ENCODE assay signal across 20 cellular contexts in genomic region chr11:112928136-112928535, GRCh38. TPM values are rescaled to one million over a fixed set of nuclear protein-coding genes. Genes with fewer than 3 reads are reported as not detected.
A peak's percentile ranks its signal among the peaks of the same experiment; 100 is the strongest.
DNase-seq lines count a peak whose midpoint lies in the region; ATAC-seq and TF ChIP-seq lines count a peak whose summit lies in the region.
"Had no signal": no experiment of that assay in that cellular context is flagged by ENCODE, and none has a peak within 500 bp of the region (broad histone marks: within the 10 kb centered on the region; RNA-seq: fewer than 3 reads in every experiment).

No MANE protein-coding gene starts in this region.

- no peaks in the 10 kb centered on the region for H3K27me3 ChIP-seq in Karpas-422 (ENCODE audit: low read length)
- H3K27me3 ChIP-seq: BLaER1, SJSA1 had no signal

- no peak overlapping the region for H3K9ac ChIP-seq in Karpas-422 (ENCODE audit: low read length)
- H3K9ac ChIP-seq: BLaER1 had no signal

- no peak for TF ChIP-seq CTCF in epithelial cell of proximal tubule (conservative IDR thresholded peaks at IDR 0.05; ENCODE audit: low read depth, low read length)
- TF ChIP-seq CTCF in nephron (IDR thresholded peaks at IDR 0.05; ENCODE audit: unreplicated experiment in 3 of 3): no peak

- peaks cover 27% of the 10 kb centered on the region for H3K4me1 ChIP-seq in Karpas-422 (ENCODE audit: low read length)
- H3K4me1 ChIP-seq: BLaER1, Caco-2, SJSA1 had no signal

- no peak overlapping the region for H3K4me3 Mint-ChIP-seq in nephron
- H3K4me3 Mint-ChIP-seq: CD4-positive, alpha-beta memory T cell had no signal

- H3K4me3 ChIP-seq in Karpas-422 (ENCODE audit: low read length): no peak overlapping the region
- H3K4me3 ChIP-seq in epithelial cell of proximal tubule (ENCODE audit: low read depth, low read length): no peak overlapping the region
- H3K4me3 ChIP-seq: BLaER1, SJSA1 had no signal

- DNase-seq in Karpas-422 (peak; percentile 46), epithelial cell of proximal tubule (ENCODE audit: low read depth) (peak; percentile 89), cerebellum (ENCODE audit: low spot score) (no peak), NCI-H128 (lab: John Stamatoyannopoulos, UW; ENCODE audit: unreplicated experiment) (no peak), NCI-H446 treated with DMSO at 0.1 percent for 48 hours (lab: John Stamatoyannopoulos, UW) (no peak)
- DNase-seq: Caco-2; CD4-positive, alpha-beta memory T cell; GDM1; KBM-7; NCI-H1092 treated with DMSO at 0.1 percent for 48 hours; NCI-H146; NCI-H2029; NCI-H345; NCI-H524 treated with DMSO at 0.1 percent for 48 hours; NCI-H82 had no signal

- H3K27ac ChIP-seq in Karpas-422 (ENCODE audit: low read length): peak overlapping the region; percentile 30; the same call in 1 of the 2 replicates
- H3K27ac ChIP-seq: BLaER1, SJSA1 had no signal

- H3K36me3 Mint-ChIP-seq in nephron (ENCODE audit: low read depth): no peaks in the 10 kb centered on the region
- H3K36me3 Mint-ChIP-seq: CD4-positive, alpha-beta memory T cell had no signal

- no peak overlapping the region for H2AFZ ChIP-seq in Karpas-422 (ENCODE audit: low read length)

- ATAC-seq in HG03520 (IDR thresholded peaks at IDR 0.05; ENCODE audit: unreplicated experiment): no peak
- ATAC-seq: Panc1 had no signal

- no peaks in the 10 kb centered on the region for H3K9me2 ChIP-seq in Karpas-422 (replicated peaks; ENCODE audit: insufficient read depth, low read length)

- H3K27ac Mint-ChIP-seq in nephron: peak overlapping the region; percentile 68 to 80 (median 69)
- H3K27ac Mint-ChIP-seq: CD4-positive, alpha-beta memory T cell had no signal

- peak overlapping the region; percentile 42 for H3K4me2 ChIP-seq in Karpas-422 (ENCODE audit: low read depth, low read length, poor library complexity, severe bottlenecking)
- H3K4me2 ChIP-seq: BLaER1 had no signal

- H3K36me3 ChIP-seq in Karpas-422 (ENCODE audit: insufficient read depth, low read length): no peaks in the 10 kb centered on the region
- H3K36me3 ChIP-seq: BLaER1, SJSA1 had no signal

- no peaks in the 10 kb centered on the region for H4K20me1 ChIP-seq in Karpas-422 (ENCODE audit: insufficient read depth, low read depth, low read length)
- H4K20me1 ChIP-seq: BLaER1 had no signal

- H3K4me1 Mint-ChIP-seq in nephron: peaks cover 49% of the 10 kb centered on the region
- H3K4me1 Mint-ChIP-seq: CD4-positive, alpha-beta memory T cell had no signal

- H3K9me3 Mint-ChIP-seq in nephron: no peaks in the 10 kb centered on the region

- H3K79me2 ChIP-seq in Karpas-422 (ENCODE audit: low read length): no peaks in the 10 kb centered on the region

- no peaks in the 10 kb centered on the region for H3K27me3 Mint-ChIP-seq in nephron (ENCODE audit: low read depth)

- H3K9me3 ChIP-seq in Karpas-422 (ENCODE audit: low read length): no peaks in the 10 kb centered on the region
- H3K9me3 ChIP-seq: BLaER1, Caco-2, SJSA1 had no signal

RNA-seq across cellular contexts. Expression of gene NCAM1, which starts 33.1 kb away (rescaled TPM):
- 0.29 and 0.75 TPM in 2 replicates for total RNA-seq in Karpas-422 (2014; rRNA removed; shearing (Covaris generic); ENCODE audit: low replicate concordance)
- total RNA-seq in epithelial cell of proximal tubule (2.2 and 3.1 TPM in 2 replicates), cerebellum (421 TPM)

Comparison
In these comparisons a context has a peak if more than half of its experiments do, and no peak if none do; other contexts are left out.
1. DNase-seq: peak in Karpas-422 (single experiment) and epithelial cell of proximal tubule (single experiment); none in cerebellum (single experiment), NCI-H128 (single experiment) and NCI-H446 treated with DMSO at 0.1 percent for 48 hours (single experiment).
2. RNA of gene NCAM1, which starts 33.1 kb away (total RNA-seq): 421 TPM in cerebellum (single experiment); 2.2 to 3.1 TPM in epithelial cell of proximal tubule and 0.29 to 0.75 TPM in Karpas-422; every median in the first group is over 100 times any median in the second.